In the genomic region with DNA sequence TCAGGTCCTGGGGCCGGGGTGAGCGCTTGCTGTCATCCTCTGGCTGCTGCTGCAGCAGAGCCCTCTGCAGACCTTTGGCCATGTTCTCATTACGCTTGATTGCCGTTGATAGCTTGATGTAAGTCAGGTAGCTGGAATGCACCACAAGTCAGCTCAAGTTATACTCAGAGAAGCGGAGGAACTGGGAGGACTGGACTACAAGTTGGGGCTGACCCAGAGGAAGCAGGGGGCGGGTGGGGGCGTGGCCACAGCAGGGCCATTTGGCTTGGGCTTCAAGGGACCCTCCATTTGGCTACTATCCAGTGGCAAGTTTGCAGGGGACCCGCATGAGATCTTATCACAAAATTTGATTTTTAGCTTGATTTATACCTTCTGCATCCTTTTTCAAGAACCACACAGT, we compare ENCODE assay signal across 18 cellular contexts. TPM values are rescaled to one million over a fixed set of nuclear protein-coding genes. Genes with fewer than 3 reads are reported as not detected.
A peak's percentile ranks its signal among the peaks of the same experiment; 100 is the strongest.
DNase-seq lines count a peak whose midpoint lies in the region; ATAC-seq, FAIRE-seq and TF ChIP-seq lines count a peak whose summit lies in the region.
"Had no signal": no experiment of that assay in that cellular context is flagged by ENCODE, and none has a peak within 500 bp of the region (broad histone marks: within the 10 kb centered on the region; RNA-seq: fewer than 3 reads in every experiment).

No MANE protein-coding gene starts in this region.

- H3F3A ChIP-seq in PC-9 (ENCODE audit: insufficient read depth, low read depth): peaks cover 17% of the 10 kb centered on the region; the same call in 1 of the 2 replicates

- H3K9me3 ChIP-seq in PC-9 (ENCODE audit: insufficient read depth, low read depth) (no peaks in the 10 kb centered on the region), parathyroid adenoma (ENCODE audit: control insufficient read depth, low read length) (no peaks in the 10 kb centered on the region)
- H3K9me3 ChIP-seq in CD8-positive, alpha-beta T cell (ENCODE audit: low read length): no peaks in the 10 kb centered on the region
- H3K9me3 ChIP-seq: BLaER1 treated with 17β-estradiol and CSF1 and Interleukin-3, amounts not matched to agents 10 nM and 100 nM had no signal

- H3K9me2 ChIP-seq in PC-9 (ENCODE audit: insufficient read depth): no peaks in the 10 kb centered on the region

- H3K9ac ChIP-seq in parathyroid adenoma: no peak overlapping the region
- H3K9ac ChIP-seq: BLaER1 treated with 17β-estradiol and CSF1 and Interleukin-3, amounts not matched to agents 10 nM and 100 nM had no signal

- ATAC-seq in foreskin keratinocyte: no peak
- ATAC-seq in CD8-positive, alpha-beta T cell: no peak

- H4K20me1 ChIP-seq in PC-9 (ENCODE audit: insufficient read depth): no peaks in the 10 kb centered on the region

- POLR2A ChIA-PET in PC-9 (lab: Charles Lee; ENCODE audit: unreplicated experiment): interaction anchor here (0.5 to 0.7 kb wide), 3 partner anchors 12 to 476 kb away, joined by 3 to 8 read pairs (median 4); no protein-coding TSS in a partner anchor
- POLR2A ChIA-PET in CD8-positive, alpha-beta T cell (lab: Charles Lee): no interaction called here

- DNase-seq in PC-9 (peak; percentile 40 to 59), epithelial cell of esophagus (ENCODE audit: low read depth) (peak; percentile 87), foreskin keratinocyte (peak; percentile 12 to 54), H54 (ENCODE audit: insufficient read length, low spot score) (no peak), NCI-H1694 (lab: John Stamatoyannopoulos, UW) (no peak)
- no peak for DNase-seq in CD8-positive, alpha-beta T cell
- DNase-seq: ACHN; Calu3; CD4-positive, CD25-positive, alpha-beta regulatory T cell; DMS 273 treated with DMSO at 0.1 percent for 48 hours; HCEC 1CT; HFFc6 had no signal

- no peak overlapping the region for H3K4me2 ChIP-seq in PC-9
- H3K4me2 ChIP-seq in parathyroid adenoma (ENCODE audit: low read length): peak overlapping the region; percentile 44
- H3K4me2 ChIP-seq: BLaER1 treated with 17β-estradiol and CSF1 and Interleukin-3, amounts not matched to agents 10 nM and 100 nM had no signal

- TF ChIP-seq POLR2A in H54 (IDR thresholded peaks at IDR 0.05; ENCODE audit: low read depth, low read length): no peak

- peaks cover 89% of the 10 kb centered on the region for H3K36me3 Mint-ChIP-seq in CD8-positive, alpha-beta T cell

- H3K27me3 ChIP-seq in PC-9 (ENCODE audit: insufficient read depth, low read depth) (no peaks in the 10 kb centered on the region), foreskin keratinocyte (no peaks in the 10 kb centered on the region), parathyroid adenoma (ENCODE audit: control insufficient read depth, insufficient read depth, low read length) (no peaks in the 10 kb centered on the region)
- H3K27me3 ChIP-seq in CD8-positive, alpha-beta T cell (ENCODE audit: insufficient read depth, low read length): no peaks in the 10 kb centered on the region
- H3K27me3 ChIP-seq: BLaER1 treated with 17β-estradiol and CSF1 and Interleukin-3, amounts not matched to agents 10 nM and 100 nM had no signal

- H3K79me2 ChIP-seq in PC-9 (ENCODE audit: low read depth) (peaks cover 11% of the 10 kb centered on the region; the same call in 1 of the 2 replicates), parathyroid adenoma (no peaks in the 10 kb centered on the region)

- no peak overlapping the region for H3K27ac ChIP-seq in PC-9
- H3K27ac ChIP-seq in foreskin keratinocyte: no peak overlapping the region
- H3K27ac ChIP-seq in parathyroid adenoma: peak overlapping the region; percentile 89
- no peak overlapping the region for H3K27ac ChIP-seq in CD8-positive, alpha-beta T cell (ENCODE audit: low read depth, low read length)
- H3K27ac ChIP-seq: BLaER1 treated with 17β-estradiol and CSF1 and Interleukin-3, amounts not matched to agents 10 nM and 100 nM had no signal

- H3K27ac Mint-ChIP-seq in CD8-positive, alpha-beta T cell: no peak overlapping the region
- H3K27ac Mint-ChIP-seq: HFFc6 had no signal

- BruUV-seq in PC-9 (replicated peaks; lab: Mats Ljungman, UMichigan): no TSS peak

- H3K4me1 ChIP-seq in PC-9 (replicated peaks; ENCODE audit: insufficient read depth): peaks cover 20% of the 10 kb centered on the region
- H3K4me1 ChIP-seq in foreskin keratinocyte: no peaks in the 10 kb centered on the region
- peaks cover 33% of the 10 kb centered on the region for H3K4me1 ChIP-seq in parathyroid adenoma
- H3K4me1 ChIP-seq in CD8-positive, alpha-beta T cell (ENCODE audit: insufficient read depth, low read length): peaks cover 5% of the 10 kb centered on the region

- intact Hi-C loops in PC-9 (cut with micrococcal nuclease; ENCODE audit: unreplicated experiment): no loop called here
- intact Hi-C loops in CD8-positive, alpha-beta T cell (cut with DNase I, micrococcal nuclease): no loop called here

- no peak overlapping the region for H3K4me3 ChIP-seq in PC-9
- no peak overlapping the region for H3K4me3 ChIP-seq in epithelial cell of esophagus (ENCODE audit: low read length)
- no peak overlapping the region for H3K4me3 ChIP-seq in parathyroid adenoma (ENCODE audit: low read depth, low read length)
- no peak overlapping the region for H3K4me3 ChIP-seq in CD8-positive, alpha-beta T cell (ENCODE audit: low read depth, low read length)
- H3K4me3 ChIP-seq: BLaER1 treated with 17β-estradiol and CSF1 and Interleukin-3, amounts not matched to agents 10 nM and 100 nM had no signal

- CTCF ChIA-PET in PC-9 (lab: Charles Lee): interaction anchor here (0.6 to 0.7 kb wide), 5 partner anchors 9 to 206 kb away, joined by 3 to 10 read pairs (median 7); no protein-coding TSS in a partner anchor
- CTCF ChIA-PET in CD8-positive, alpha-beta T cell (lab: Charles Lee): interaction anchor here (0.8 to 1.9 kb wide), 3 partner anchors 17 to 41 kb away, joined by 3 to 8 read pairs (median 6); no protein-coding TSS in a partner anchor

- H3K4me3 Mint-ChIP-seq in CD8-positive, alpha-beta T cell: no peak overlapping the region
- H3K4me3 Mint-ChIP-seq: CD4-positive, CD25-positive, alpha-beta regulatory T cell; HFFc6 had no signal

- H3K4me1 Mint-ChIP-seq in CD8-positive, alpha-beta T cell (ENCODE audit: low read depth): peaks cover 13% of the 10 kb centered on the region

- H3K27me3 Mint-ChIP-seq in CD8-positive, alpha-beta T cell (ENCODE audit: low read depth): no peaks in the 10 kb centered on the region
- H3K27me3 Mint-ChIP-seq: CD4-positive, CD25-positive, alpha-beta regulatory T cell had no signal

- peaks cover 20% of the 10 kb centered on the region; the same call in 1 of the 2 replicates for H3K36me3 ChIP-seq in PC-9 (ENCODE audit: low read depth)
- no peaks in the 10 kb centered on the region for H3K36me3 ChIP-seq in parathyroid adenoma (ENCODE audit: control insufficient read depth, insufficient read depth, low read length)
- H3K36me3 ChIP-seq in CD8-positive, alpha-beta T cell (ENCODE audit: insufficient read depth, low read length): peaks cover 76% of the 10 kb centered on the region

- H2AFZ ChIP-seq in PC-9 (no peak overlapping the region), parathyroid adenoma (no peak overlapping the region)

- no peak for FAIRE-seq in H54 (lab: Jason Lieb, UNC)
- FAIRE-seq: H1 had no signal

- TF ChIP-seq CTCF in PC-9 (conservative IDR thresholded peaks at IDR 0.05) (no peak), epithelial cell of esophagus (IDR thresholded peaks at IDR 0.05; ENCODE audit: insufficient read depth, low read depth, low read length, missing control alignments) (no peak), foreskin keratinocyte (conservative IDR thresholded peaks at IDR 0.05) (no peak), parathyroid adenoma (IDR thresholded peaks at IDR 0.05) (no peak)
- TF ChIP-seq CTCF in CD8-positive, alpha-beta T cell (IDR thresholded peaks at IDR 0.05): no peak

- H3K9me3 Mint-ChIP-seq in CD8-positive, alpha-beta T cell: no peaks in the 10 kb centered on the region
- H3K9me3 Mint-ChIP-seq: CD4-positive, CD25-positive, alpha-beta regulatory T cell; HFFc6 had no signal

RNA-seq across cellular contexts. Expression of a gene that starts 19.0 kb away (rescaled TPM):
- total RNA-seq in PC-9 (2021) (60.8 and 77.8 TPM in 2 replicates), foreskin keratinocyte (15.9 and 17.6 TPM in 2 replicates)
- polyA plus RNA-seq in foreskin keratinocyte: 10.9 and 12.6 TPM in 2 replicates
- total RNA-seq in CD8-positive, alpha-beta T cell: 1 to 10 TPM in 1 of 2 experiments, under 1 TPM in 1; 0.38 to 1.1 TPM
- total RNA-seq: A172, HFFc6, HT1080 had no signal

RNA-seq across cellular contexts. Expression of a gene that starts 26.3 kb away (rescaled TPM):
- 69.7 and 91.7 TPM in 2 replicates for total RNA-seq in PC-9 (2021)
- total RNA-seq in foreskin keratinocyte: 75.9 and 76.7 TPM in 2 replicates
- 70.5 and 78.4 TPM in 2 replicates for polyA plus RNA-seq in foreskin keratinocyte
- total RNA-seq in CD8-positive, alpha-beta T cell: 10 to 100 TPM; 93.6 to 99.9 TPM

RNA-seq across cellular contexts. Expression of a gene that starts 28.5 kb away (rescaled TPM):
- total RNA-seq in PC-9 (2021) (2.8 and 3.0 TPM in 2 replicates), foreskin keratinocyte (0.07 TPM in 1 of 2 replicates, not detected in the other)
- 0.06 and 0.12 TPM in 2 replicates for polyA plus RNA-seq in foreskin keratinocyte
- total RNA-seq in CD8-positive, alpha-beta T cell: 1 to 10 TPM; 1.7 to 2.4 TPM
- total RNA-seq: A172, Daoy had no signal

RNA-seq across cellular contexts. Expression of a gene that starts 32.9 kb away (rescaled TPM):
- total RNA-seq in PC-9 (2021) (not detected in 2 replicates), foreskin keratinocyte (not detected in 2 replicates)
- 0.07 and 0.11 TPM in 2 replicates for polyA plus RNA-seq in foreskin keratinocyte
- 1 to 10 TPM; 1.2 to 2.0 TPM for total RNA-seq in CD8-positive, alpha-beta T cell
- total RNA-seq: A172, Daoy had no signal
- polyA plus RNA-seq: H1 had no signal

RNA-seq across cellular contexts. Expression of a gene that starts 45.4 kb away (rescaled TPM):
- total RNA-seq in PC-9 (2021) (10.3 and 12.3 TPM in 2 replicates), foreskin keratinocyte (3.3 TPM in 2 replicates)
- 3.0 and 3.4 TPM in 2 replicates for polyA plus RNA-seq in foreskin keratinocyte
- 1 to 10 TPM; 2.1 to 3.3 TPM for total RNA-seq in CD8-positive, alpha-beta T cell

Comparison
In these comparisons a context has a peak if more than half of its experiments do, and no peak if none do; other contexts are left out.
1. DNase-seq: peak in PC-9 (2 of 2), epithelial cell of esophagus (single experiment) and foreskin keratinocyte (2 of 2); none in CD8-positive, alpha-beta T cell (0 of 7), H54 (single experiment) and NCI-H1694 (single experiment).